26 cellular contexts compared by ENCODE assay signal in genomic region chr18:33676593-33676992, GRCh38.
"Had no signal": no experiment of that assay in that cellular context is flagged by ENCODE, and none has a peak within 500 bp of the region (broad histone marks: within the 10 kb centered on the region; RNA-seq: fewer than 3 reads in every experiment).

No MANE protein-coding gene starts in this region.

- H2AFZ ChIP-seq: PC-9 had no signal

- H3K27me3 ChIP-seq: body of pancreas, SJCRH30 had no signal

- ATAC-seq: activated CD8-positive, alpha-beta T cell treated with anti-CD3 and anti-CD28 coated beads for 36 hours; body of pancreas had no signal

- DNase-seq: activated CD4-positive, alpha-beta T cell treated with anti-CD3 and anti-CD28 coated beads, Interleukin-2, amount 10 ng/mL, durations not matched to agents 24 days and 14 days; activated CD4-positive, alpha-beta T cell treated with anti-CD3 and anti-CD28 coated beads, Interleukin-2, amount 50 U/mL, for 4 hours; activated CD8-positive, alpha-beta T cell treated with anti-CD3 and anti-CD28 coated beads for 36 hours; activated gamma-delta T cell; activated naive CD4-positive, alpha-beta T cell treated with Interleukin-2 at 50 U/mL for 16 hours; activated naive CD8-positive, alpha-beta T cell treated with anti-CD3 and anti-CD28 coated beads, Interleukin-2, amount 10 ng/mL, durations not matched to agents 7 days and 5 days; activated T-cell treated with anti-CD3 and anti-CD28 coated beads, Interleukin-2, amount 50 U/mL, for 24 hours; body of pancreas; central memory CD4-positive, alpha-beta T cell; KBM-7; MM.1S; MV-4-11; NCI-H1092; NCI-H1436 treated with DMSO at 0.1 percent for 48 hours; NCI-H1694 treated with DMSO at 0.1 percent for 48 hours; NCI-H2029; NCI-H446 treated with DMSO at 0.1 percent for 48 hours; NK-92 treated with Interleukin-12 subunit alpha and Interleukin-12 subunit beta, amount 100 ng/mL, for 24 hours; PC-9; Right ventricle myocardium superior; SJCRH30; SK-N-SH had no signal

- H3K4me3 ChIP-seq: body of pancreas, PC-9, SJCRH30 had no signal

- H3K9ac ChIP-seq: SK-N-SH had no signal

- H3K36me3 ChIP-seq: SJCRH30 had no signal

- FAIRE-seq: astrocyte, bronchial epithelial cell, RCC 7860, TTC549 had no signal

- H3K4me2 ChIP-seq: PC-9, SK-N-SH had no signal

- H3K4me1 ChIP-seq: SJCRH30 had no signal

- H3K27ac ChIP-seq: body of pancreas, PC-9, SJCRH30 had no signal
